In genomic region chr3:194606941-194607340, GRCh38 we compare ENCODE assay signal across 14 cellular contexts. TPM values are rescaled to one million over a fixed set of nuclear protein-coding genes. Genes with fewer than 3 reads are reported as not detected.
DNase-seq lines count a peak whose midpoint lies in the region; ATAC-seq and TF ChIP-seq lines count a peak whose summit lies in the region.
"Had no signal": no experiment of that assay in that cellular context is flagged by ENCODE, and none has a peak within 500 bp of the region (broad histone marks: within the 10 kb centered on the region; RNA-seq: fewer than 3 reads in every experiment).

No MANE protein-coding gene starts in this region.

- peak; percentile 28 to 31 for ATAC-seq in lower lobe of right lung
- ATAC-seq: CD8-positive, alpha-beta T cell had no signal

- DNase-seq in NCI-H510A treated with DMSO at 0.1 percent for 48 hours (lab: John Stamatoyannopoulos, UW) = peak; percentile 61
- DNase-seq in NCI-H510A (lab: John Stamatoyannopoulos, UW) = no peak
- DNase-seq in fibroblast of peridontal ligament (ENCODE audit: extremely low read depth) = peak; percentile 17
- DNase-seq in lower lobe of right lung = no peak
- no peak for DNase-seq in NCI-H128 (lab: John Stamatoyannopoulos, UW; ENCODE audit: unreplicated experiment)
- DNase-seq in UCSD-AML1 (lab: John Stamatoyannopoulos, UW; ENCODE audit: unreplicated experiment) = no peak
- DNase-seq: CD8-positive, alpha-beta T cell; DMS153; GDM1; GOT3; H7; HFFc6 had no signal

- TF ChIP-seq CTCF in lower lobe of right lung (IDR thresholded peaks at IDR 0.05) = no peak

- no peaks in the 10 kb centered on the region for H3K27me3 ChIP-seq in lower lobe of right lung (ENCODE audit: low read depth)
- H3K27me3 ChIP-seq: BLaER1 treated with 17β-estradiol and CSF1 and Interleukin-3, amounts not matched to agents 10 nM and 100 nM had no signal

- H3K9me3 ChIP-seq in lower lobe of right lung = no peaks in the 10 kb centered on the region

- no peak overlapping the region for H3K4me3 ChIP-seq in lower lobe of right lung
- H3K4me3 ChIP-seq: BLaER1 treated with 17β-estradiol and CSF1 and Interleukin-3, amounts not matched to agents 10 nM and 100 nM had no signal

- H3K4me1 ChIP-seq in lower lobe of right lung = no peaks in the 10 kb centered on the region

- H3K36me3 ChIP-seq in lower lobe of right lung = peaks cover 22% of the 10 kb centered on the region

- intact Hi-C loops in lower lobe of right lung (cut with DNase I) = no loop called here

- H3K27ac ChIP-seq in lower lobe of right lung = no peak overlapping the region
- H3K27ac ChIP-seq: BLaER1 treated with 17β-estradiol and CSF1 and Interleukin-3, amounts not matched to agents 10 nM and 100 nM; HL-60 had no signal

RNA-seq across cellular contexts. Expression of gene TMEM44, which starts 26.3 kb away (rescaled TPM):
- total RNA-seq in lower lobe of right lung = 22.7 TPM

Comparison
In these comparisons a context has a peak if more than half of its experiments do, and no peak if none do; other contexts are left out.
1. DNase-seq: peak in NCI-H510A treated with DMSO at 0.1 percent for 48 hours (single experiment) and fibroblast of peridontal ligament (single experiment); none in NCI-H510A (single experiment), lower lobe of right lung (single experiment), NCI-H128 (single experiment) and UCSD-AML1 (single experiment).